8 cellular contexts compared by ENCODE assay signal in the genomic region with DNA sequence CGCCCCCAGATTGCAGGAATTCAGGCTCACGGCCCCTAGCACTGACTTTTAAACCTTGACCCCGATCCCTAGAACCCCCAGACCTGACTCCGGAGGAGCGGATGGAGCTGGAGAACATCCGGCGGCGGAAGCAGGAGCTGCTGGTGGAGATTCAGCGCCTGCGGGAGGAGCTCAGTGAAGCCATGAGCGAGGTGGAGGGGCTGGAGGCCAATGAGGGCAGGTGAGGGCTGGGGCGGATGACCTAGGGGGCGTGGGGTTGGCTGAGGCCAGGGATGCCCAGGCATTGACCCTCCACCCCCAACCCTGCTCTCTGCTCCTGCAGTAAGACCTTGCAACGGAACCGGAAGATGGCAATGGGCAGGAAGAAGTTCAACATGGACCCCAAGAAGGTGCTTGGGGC. TPM values are rescaled to one million over a fixed set of nuclear protein-coding genes. Genes with fewer than 3 reads are reported as not detected.
DNase-seq lines count a peak whose midpoint lies in the region; ATAC-seq and TF ChIP-seq lines count a peak whose summit lies in the region.

No MANE protein-coding gene starts in this region.

- H3K27ac Mint-ChIP-seq in chondrocyte (ENCODE audit: unreplicated experiment) (no peak overlapping the region), naive B cell (peak overlapping the region in 2 of 6 donors; percentile 81 to 85)

- H3K4me3 ChIP-seq in ACC112 (ENCODE audit: low read depth, low read length) = peak overlapping the region; percentile 76
- H3K4me3 ChIP-seq in Jurkat, Clone E6-1 (ENCODE audit: low read length) = peak overlapping the region; percentile 76

- no peak overlapping the region for H3K27ac ChIP-seq in ACC112 (ENCODE audit: low read depth, low read length)

- DNase-seq in Jurkat, Clone E6-1 (ENCODE audit: low read depth, low spot score) = no peak
- DNase-seq in chondrocyte (ENCODE audit: low spot score) = no peak
- DNase-seq in naive B cell = no peak
- no peak for DNase-seq in NCI-H510A treated with DMSO at 0.1 percent for 48 hours (lab: John Stamatoyannopoulos, UW)
- DNase-seq in globus pallidus (ENCODE audit: low spot score) = no peak
- DNase-seq in iPS-NIHi7 (ENCODE audit: extremely low spot score) = no peak
- DNase-seq in NCI-H2227 (lab: John Stamatoyannopoulos, UW; ENCODE audit: unreplicated experiment) = no peak

- TF ChIP-seq CTCF in chondrocyte (IDR thresholded peaks at IDR 0.05) = no peak

- peaks cover 25% of the 10 kb centered on the region for H3K36me3 Mint-ChIP-seq in chondrocyte (ENCODE audit: low read depth)
- H3K36me3 Mint-ChIP-seq in naive B cell = peaks cover 4 to 16% of the 10 kb centered on the region in 2 donors

- peaks cover 12% of the 10 kb centered on the region for H3K79me2 ChIP-seq in ACC112 (ENCODE audit: control insufficient read depth, insufficient read depth, low read length, unreplicated experiment)

- no peak overlapping the region for H2AFZ ChIP-seq in ACC112 (ENCODE audit: low read length, unreplicated experiment)

- peak overlapping the region; percentile 82 for H3K4me3 Mint-ChIP-seq in chondrocyte (ENCODE audit: unreplicated experiment)
- H3K4me3 Mint-ChIP-seq in naive B cell = peak overlapping the region; percentile 66 to 96 (median 87)

- H3K27me3 Mint-ChIP-seq in chondrocyte (ENCODE audit: low read depth) (no peaks in the 10 kb centered on the region), naive B cell (no peaks in the 10 kb centered on the region)

- H3K4me1 Mint-ChIP-seq in chondrocyte (ENCODE audit: low read depth) = peaks cover 29% of the 10 kb centered on the region
- H3K4me1 Mint-ChIP-seq in naive B cell = peaks cover 18 to 33% (median 28%) of the 10 kb centered on the region in 3 donors

- H3K9me3 Mint-ChIP-seq in chondrocyte (ENCODE audit: low read depth) = no peaks in the 10 kb centered on the region
- H3K9me3 Mint-ChIP-seq in naive B cell = no peaks in the 10 kb centered on the region

- H3K4me1 ChIP-seq in ACC112 (ENCODE audit: control insufficient read depth, insufficient read depth, low read length, unreplicated experiment) = peaks cover 15% of the 10 kb centered on the region

- no peaks in the 10 kb centered on the region for H3K27me3 ChIP-seq in ACC112 (ENCODE audit: insufficient read depth, low read length)

- ATAC-seq in naive B cell (ENCODE audit: low read depth in 2 of 2) = no peak

- no peaks in the 10 kb centered on the region for H3K36me3 ChIP-seq in ACC112 (ENCODE audit: insufficient read depth, low read length)

RNA-seq across cellular contexts. Expression of a gene that starts 1.1 kb away (rescaled TPM):
- polyA plus RNA-seq in Jurkat, Clone E6-1 (2012; ENCODE audit: insufficient read depth, insufficient read length) = 55.2 TPM
- total RNA-seq in chondrocyte = 68.7 to 76.7 TPM (median 69.9 TPM) in 3 replicates
- polyA plus RNA-seq in naive B cell (ENCODE audit: low read depth in 6 of 6) = 10 to 100 TPM in 5 of 6 donors, 1 to 10 TPM in 1; 10.0 to 29.9 (median 20.3) TPM

RNA-seq across cellular contexts. Expression of a gene that starts 14.9 kb away (rescaled TPM):
- polyA plus RNA-seq in Jurkat, Clone E6-1 (2012; ENCODE audit: insufficient read depth, insufficient read length) = 0.22 TPM
- total RNA-seq in chondrocyte = 0.90 to 1.1 TPM (median 0.95 TPM) in 3 replicates
- polyA plus RNA-seq in naive B cell (ENCODE audit: low read depth in 6 of 6) = under 1 TPM in 5 of 6 donors, not detected in 1; 0.12 to 0.72 (median 0.24) TPM

RNA-seq across cellular contexts. Expression of a gene that starts 24.5 kb away (rescaled TPM):
- polyA plus RNA-seq in Jurkat, Clone E6-1 (2012; ENCODE audit: insufficient read depth, insufficient read length) = 46.8 TPM
- 20.7 to 31.8 TPM (median 23.6 TPM) in 3 replicates for total RNA-seq in chondrocyte
- polyA plus RNA-seq in naive B cell (ENCODE audit: low read depth in 6 of 6) = 10 to 100 TPM; 27.8 to 44.8 (median 37.1) TPM

RNA-seq across cellular contexts. Expression of a gene that starts 41.4 kb away (rescaled TPM):
- 2.8 TPM for polyA plus RNA-seq in Jurkat, Clone E6-1 (2012; ENCODE audit: insufficient read depth, insufficient read length)
- total RNA-seq in chondrocyte = 0.48 to 0.67 TPM (median 0.54 TPM) in 3 replicates
- polyA plus RNA-seq in naive B cell (ENCODE audit: low read depth in 6 of 6) = not detected
